In genomic region chr12:65798903-65799302, GRCh38 we compare ENCODE assay signal across 23 cellular contexts. TPM values are rescaled to one million over a fixed set of nuclear protein-coding genes. Genes with fewer than 3 reads are reported as not detected.
A peak's percentile ranks its signal among the peaks of the same experiment; 100 is the strongest.
DNase-seq lines count a peak whose midpoint lies in the region; ATAC-seq, FAIRE-seq and TF ChIP-seq lines count a peak whose summit lies in the region.
"Had no signal": no experiment of that assay in that cellular context is flagged by ENCODE, and none has a peak within 500 bp of the region (broad histone marks: within the 10 kb centered on the region; RNA-seq: fewer than 3 reads in every experiment).

No MANE protein-coding gene starts in this region.

- DNase-seq in H9 (peak; percentile 63), H1 (ENCODE audit: low read depth in 1 of 2, low spot score in 2 of 2) (no peak), mesendoderm (peak; percentile 32), NCI-H2029 treated with DMSO at 0.1 percent for 48 hours (lab: John Stamatoyannopoulos, UW) (no peak), H4 (ENCODE audit: low spot score) (no peak)
- DNase-seq: CD4-positive, CD25-positive, alpha-beta regulatory T cell; DMS153; DND-41; Kasumi-1; MV-4-11; NCI-H1105; NCI-H1436 treated with DMSO at 0.1 percent for 48 hours; NCI-H187 treated with DMSO at 0.1 percent for 48 hours; NCI-H2227 treated with DMSO at 0.1 percent for 48 hours; NCI-H748 treated with DMSO at 0.1 percent for 48 hours; NK-92 treated with Interleukin-12 subunit alpha and Interleukin-12 subunit beta, amount 100 ng/mL, for 24 hours; PC-3; T-helper 1 cell had no signal

- POLR2A ChIA-PET in H1 (lab: Charles Lee; ENCODE audit: partially characterized antibody) = interaction anchor here (1.2 kb wide), 1 partner anchor 19 kb away, joined by 3 read pairs; no protein-coding TSS in a partner anchor

- H3K9me3 Mint-ChIP-seq in H9 = no peaks in the 10 kb centered on the region

- TF ChIP-seq EP300 in H1 (IDR thresholded peaks at IDR 0.05; ENCODE audit: borderline replicate concordance in 1 of 2, low read depth in 2 of 2, low read length in 2 of 2) = no peak

- H2BK15ac ChIP-seq in H9 (ENCODE audit: low read depth, low read length) (no peak overlapping the region), H1 (ENCODE audit: low read length) (no peak overlapping the region), mesendoderm (replicated peaks; ENCODE audit: low read depth) (no peak overlapping the region)

- CTCF ChIA-PET in H1 (lab: Charles Lee; ENCODE audit: partially characterized antibody) = no interaction called here

- no peak for ATAC-seq in HG03045 (IDR thresholded peaks at IDR 0.05; ENCODE audit: unreplicated experiment)
- ATAC-seq: HCT116, PC-3, Right ventricle myocardium inferior had no signal

- H3K4me1 ChIP-seq in BLaER1 treated with 17β-estradiol and CSF1 and Interleukin-3, amounts not matched to agents 10 nM and 100 nM = peaks cover 0 to 20% (median 4%) of the 10 kb centered on the region in 10 experiments; a peak in 8 of 20 replicates
- H3K4me1 ChIP-seq in H9 (ENCODE audit: insufficient read depth, low read length) (peaks cover 10% of the 10 kb centered on the region), H1 (replicated peaks in 1 of 4; ENCODE audit: control insufficient read depth in 3 of 4, insufficient read depth in 4 of 4, low read length in 3 of 4) (peaks cover 6 to 9% (median 7%) of the 10 kb centered on the region in 4 experiments), mesendoderm (ENCODE audit: control insufficient read depth, low read depth, low read length) (peaks cover 5% of the 10 kb centered on the region)

- H2AK5ac ChIP-seq in H9 (ENCODE audit: insufficient read length, low read length) (no peak overlapping the region), H1 (ENCODE audit: low read depth, low read length) (no peak overlapping the region), mesendoderm (ENCODE audit: low read length) (no peak overlapping the region)

- H2BK120ac ChIP-seq in H9 (ENCODE audit: low read depth, low read length, poor library complexity, severe bottlenecking) = no peak overlapping the region
- H2BK120ac ChIP-seq in H1 (replicated peaks; ENCODE audit: low read depth, low read length) = no peak overlapping the region
- no peak overlapping the region for H2BK120ac ChIP-seq in mesendoderm (ENCODE audit: low read depth, low read length)

- H3K9me3 ChIP-seq in BLaER1 treated with 17β-estradiol and CSF1 and Interleukin-3, amounts not matched to agents 10 nM and 100 nM (replicated peaks in 1 of 11) = no peaks in the 10 kb centered on the region
- H3K9me3 ChIP-seq in H9 (ENCODE audit: control insufficient read depth, low read depth, low read length) (no peaks in the 10 kb centered on the region), H1 (ENCODE audit: insufficient read depth in 2 of 2, low read depth in 1 of 2, low read length in 1 of 2) (no peaks in the 10 kb centered on the region; a peak in 1 of 4 replicates)

- no peak overlapping the region for H3K4me3 Mint-ChIP-seq in H9
- H3K4me3 Mint-ChIP-seq: CD4-positive, CD25-positive, alpha-beta regulatory T cell had no signal

- H4K91ac ChIP-seq in H9 (ENCODE audit: insufficient read length, low read depth, low read length) = no peak overlapping the region
- no peak overlapping the region for H4K91ac ChIP-seq in H1 (replicated peaks; ENCODE audit: insufficient read length, low read length)

- no peak overlapping the region for H3K18ac ChIP-seq in H9 (ENCODE audit: insufficient read length, low read depth, low read length)
- no peak overlapping the region for H3K18ac ChIP-seq in H1 (ENCODE audit: extremely low read depth, low read length)
- H3K18ac ChIP-seq in mesendoderm (ENCODE audit: low read length) = no peak overlapping the region

- H4K5ac ChIP-seq in H9 (ENCODE audit: insufficient read length, low read depth, low read length) (no peak overlapping the region), H1 (ENCODE audit: insufficient read length, low read depth, low read length) (no peak overlapping the region), mesendoderm (ENCODE audit: low read length) (no peak overlapping the region)

- peak overlapping the region in 7 of 11 experiments; percentile 5 to 54 (median 40); a peak in 9 of 22 replicates for H3K4me2 ChIP-seq in BLaER1 treated with 17β-estradiol and CSF1 and Interleukin-3, amounts not matched to agents 10 nM and 100 nM
- no peak overlapping the region for H3K4me2 ChIP-seq in H9 (ENCODE audit: insufficient read depth, insufficient read length, low read length)
- 0 out of 4 replicates have a peak overlapping the region, but pooled peaks of 1 of the 2 experiments have one; percentile 4 for H3K4me2 ChIP-seq in H1 (ENCODE audit: insufficient read depth in 1 of 2, low read depth in 2 of 2, low read length in 2 of 2)
- H3K4me2 ChIP-seq in mesendoderm (ENCODE audit: low read length) = no peak overlapping the region

- H3K27ac Mint-ChIP-seq in H9 = peak overlapping the region in 1 of 3 experiments; percentile 73; a peak in 2 of 7 replicates
- H3K27ac Mint-ChIP-seq: CD4-positive, CD25-positive, alpha-beta regulatory T cell had no signal

- H3K23ac ChIP-seq in H9 (ENCODE audit: insufficient read length, low read depth, low read length) (no peak overlapping the region), H1 (ENCODE audit: insufficient read length) (no peak overlapping the region), mesendoderm (ENCODE audit: low read length) (no peak overlapping the region)

- H4K8ac ChIP-seq in H9 (replicated peaks; ENCODE audit: insufficient read length, low read depth, low read length) = no peak overlapping the region
- no peak overlapping the region for H4K8ac ChIP-seq in H1 (ENCODE audit: extremely low read depth, insufficient read depth, low read length)
- no peak overlapping the region for H4K8ac ChIP-seq in mesendoderm (ENCODE audit: low read depth, low read length)

- no peaks in the 10 kb centered on the region for H3K27me3 ChIP-seq in BLaER1 treated with 17β-estradiol and CSF1 and Interleukin-3, amounts not matched to agents 10 nM and 100 nM
- H3K27me3 ChIP-seq in H9 (ENCODE audit: insufficient read depth, low read length) = no peaks in the 10 kb centered on the region
- H3K27me3 ChIP-seq in H1 (replicated peaks in 1 of 4; ENCODE audit: control insufficient read depth in 3 of 4, extremely low read depth in 1 of 4, insufficient read depth in 3 of 4, low read length in 3 of 4) = no peaks in the 10 kb centered on the region
- no peaks in the 10 kb centered on the region for H3K27me3 ChIP-seq in mesendoderm (ENCODE audit: insufficient read depth, low read length, poor library complexity)

- H3K23me2 ChIP-seq in H9 (ENCODE audit: insufficient read length, low read depth, low read length, poor library complexity, severe bottlenecking) = no peaks in the 10 kb centered on the region
- H3K23me2 ChIP-seq in H1 (ENCODE audit: low read depth, low read length) = no peaks in the 10 kb centered on the region; the same call in 1 of the 2 replicates

- H3K79me2 ChIP-seq in H9 (ENCODE audit: insufficient read depth, low read length) (no peaks in the 10 kb centered on the region), H1 (ENCODE audit: control insufficient read depth in 1 of 2, insufficient read depth in 2 of 2, low read length in 2 of 2) (no peaks in the 10 kb centered on the region), mesendoderm (ENCODE audit: control insufficient read depth, insufficient read depth, low read length) (no peaks in the 10 kb centered on the region)

- H2AFZ ChIP-seq in H9 (ENCODE audit: low read length) (no peak overlapping the region), H1 (ENCODE audit: low read length) (0 out of 2 replicates have a peak overlapping the region, but pooled peaks have one; percentile 3)

- no peak overlapping the region for H3K4me3 ChIP-seq in BLaER1 treated with 17β-estradiol and CSF1 and Interleukin-3, amounts not matched to agents 10 nM and 100 nM
- no peak overlapping the region for H3K4me3 ChIP-seq in H1 (ENCODE audit: extremely low read depth in 1 of 4, insufficient read depth in 2 of 4, low read depth in 3 of 4, low read length in 4 of 4)
- no peak overlapping the region for H3K4me3 ChIP-seq in mesendoderm (ENCODE audit: low read length)

- H3K14ac ChIP-seq in H9 (ENCODE audit: insufficient read depth, low read length) = no peak overlapping the region
- H3K14ac ChIP-seq in H1 (ENCODE audit: insufficient read length) = no peak overlapping the region

- peaks cover 25 to 27% of the 10 kb centered on the region in 2 experiments for H3K4me1 Mint-ChIP-seq in H9
- H3K4me1 Mint-ChIP-seq: CD4-positive, CD25-positive, alpha-beta regulatory T cell had no signal

- TF ChIP-seq CTCF in H9 (conservative IDR thresholded peaks at IDR 0.05) = no peak
- TF ChIP-seq CTCF in H1 (IDR thresholded peaks at IDR 0.05; ENCODE audit: control extremely low read depth in 1 of 3, insufficient read depth in 1 of 3, low read depth in 1 of 3, low read length in 3 of 3) = no peak

- H3K56ac ChIP-seq in H9 (ENCODE audit: insufficient read length, low read depth, low read length) = no peak overlapping the region
- no peak overlapping the region for H3K56ac ChIP-seq in H1 (replicated peaks; ENCODE audit: insufficient read length, low read depth, low read length)
- H3K56ac ChIP-seq in mesendoderm (ENCODE audit: low read length) = no peak overlapping the region

- no peaks in the 10 kb centered on the region for H4K20me1 ChIP-seq in BLaER1 treated with 17β-estradiol and CSF1 and Interleukin-3, amounts not matched to agents 10 nM and 100 nM
- H4K20me1 ChIP-seq in H9 (ENCODE audit: control insufficient read depth, insufficient read depth, insufficient read length) (no peaks in the 10 kb centered on the region), H1 (replicated peaks in 1 of 2; ENCODE audit: control insufficient read depth in 1 of 2, insufficient read depth in 2 of 2, low read length in 2 of 2) (no peaks in the 10 kb centered on the region)

- H3T11ph ChIP-seq in H9 (ENCODE audit: low read length) = no peak overlapping the region

- H2BK20ac ChIP-seq in H9 (ENCODE audit: low read depth, low read length, poor library complexity, severe bottlenecking) (no peak overlapping the region), H1 (ENCODE audit: low read length) (no peak overlapping the region)

- H3K36me3 ChIP-seq in BLaER1 treated with 17β-estradiol and CSF1 and Interleukin-3, amounts not matched to agents 10 nM and 100 nM = no peaks in the 10 kb centered on the region
- H3K36me3 ChIP-seq in H1 (ENCODE audit: control insufficient read depth in 2 of 4, insufficient read depth in 4 of 4, low read length in 3 of 4) (no peaks in the 10 kb centered on the region), mesendoderm (ENCODE audit: control insufficient read depth, insufficient read depth, low read length) (no peaks in the 10 kb centered on the region)

- H2BK5ac ChIP-seq in H9 (ENCODE audit: insufficient read length, low read length) (no peak overlapping the region), H1 (ENCODE audit: low read depth, low read length) (no peak overlapping the region), mesendoderm (ENCODE audit: low read length) (no peak overlapping the region)

- no peak overlapping the region for H3K9ac ChIP-seq in BLaER1 treated with 17β-estradiol and CSF1 and Interleukin-3, amounts not matched to agents 10 nM and 100 nM
- H3K9ac ChIP-seq in H9 (ENCODE audit: extremely low read depth, insufficient read length, low read length) (no peak overlapping the region), H1 (replicated peaks in 1 of 4; ENCODE audit: extremely low read depth in 1 of 4, low read depth in 3 of 4, low read length in 3 of 4) (no peak overlapping the region), mesendoderm (ENCODE audit: low read length) (no peak overlapping the region)

- H3K79me1 ChIP-seq in H9 (ENCODE audit: insufficient read depth, low read depth, low read length, poor library complexity, severe bottlenecking) = no peaks in the 10 kb centered on the region
- H3K79me1 ChIP-seq in H1 (ENCODE audit: low read depth, low read length) = no peaks in the 10 kb centered on the region
- H3K79me1 ChIP-seq in mesendoderm (ENCODE audit: low read length) = no peaks in the 10 kb centered on the region

- H3K4ac ChIP-seq in H9 (ENCODE audit: low read depth, low read length) (no peak overlapping the region), H1 (replicated peaks; ENCODE audit: insufficient read length, low read depth, low read length) (no peak overlapping the region), mesendoderm (ENCODE audit: low read depth, low read length) (no peak overlapping the region)

- H2BK12ac ChIP-seq in H9 (ENCODE audit: insufficient read length, low read depth, low read length) = no peak overlapping the region
- no peak overlapping the region for H2BK12ac ChIP-seq in H1 (ENCODE audit: low read depth, low read length)

- no peaks in the 10 kb centered on the region for H3K27me3 Mint-ChIP-seq in H9 (ENCODE audit: low read depth)

- no peaks in the 10 kb centered on the region for H3K36me3 Mint-ChIP-seq in H9 (ENCODE audit: insufficient read depth in 1 of 3, low read depth in 3 of 3)
- H3K36me3 Mint-ChIP-seq: CD4-positive, CD25-positive, alpha-beta regulatory T cell had no signal

- peak; percentile 28 for FAIRE-seq in H1 (lab: Jason Lieb, UNC)

- TF ChIP-seq RAD21 in H1 (IDR thresholded peaks at IDR 0.05 in 1 of 2, conservative IDR thresholded peaks at IDR 0.05 in 1 of 2; ENCODE audit: low read depth in 2 of 2, low read length in 2 of 2) = no peak

- H3K27ac ChIP-seq in BLaER1 treated with 17β-estradiol and CSF1 and Interleukin-3, amounts not matched to agents 10 nM and 100 nM = no peak overlapping the region
- H3K27ac ChIP-seq in H9 (ENCODE audit: insufficient read length, low read depth, low read length) (no peak overlapping the region), H1 (ENCODE audit: low read depth, low read length) (no peak overlapping the region), mesendoderm (ENCODE audit: low read depth, low read length) (no peak overlapping the region)

- TF ChIP-seq POLR2A in H1 (IDR thresholded peaks at IDR 0.05; ENCODE audit: control extremely low read depth in 1 of 2, low read depth in 2 of 2, low read length in 2 of 2) = no peak

- no CpG with 5 or more reads among the region's 2 CpGs for WGBS in H9 (ENCODE audit: extremely low coverage, insufficient read length, low lambda C conversion rate)
- WGBS in H1 (ENCODE audit: extremely low coverage in 1 of 2, insufficient coverage in 1 of 2, insufficient read length in 1 of 2, insufficient replicate concordance in 2 of 2, low coverage in 1 of 2, low lambda C conversion rate in 2 of 2, missing lambda C conversion rate in 1 of 2), 2 experiments = 47% methylated on average over 2 of the region's 2 CpGs; no CpG with 5 or more reads in 1 of the 2 experiments
- WGBS in mesendoderm (ENCODE audit: extremely low coverage, insufficient coverage, low lambda C conversion rate) = no CpG with 5 or more reads among the region's 2 CpGs

RNA-seq across cellular contexts. Expression of gene HMGA2, which starts 25.4 kb away (rescaled TPM):
- total RNA-seq in H9 (2021) = 58.2 and 59.9 TPM in 2 replicates
- 103 and 104 TPM in 2 replicates for total RNA-seq in H1 (2021; fragmentation: NEBNext Ultra II Directional; extraction: Animal tissue kit (Norgen Biotek cat#: 25700))
- polyA plus RNA-seq in H1 (2011; rRNA removed) = 46.0 and 50.7 TPM in 2 replicates
- polyA plus RNA-seq in H1 (2011; cell fraction: cytosol; rRNA removed) = 45.4 TPM
- 77.0 TPM for polyA plus RNA-seq in H1 (2011; cell fraction: nucleus; rRNA removed)
- 35.0 to 68.1 TPM (median 44.6 TPM) in 4 replicates for polyA plus RNA-seq in H1 (2012, experiment 1 of 2)
- polyA plus RNA-seq in H1 (2012, experiment 2 of 2) = 13.2 TPM
- polyA plus RNA-seq in H1 (2013, experiment 1 of 2) = 89.7 TPM
- 80.7 TPM for polyA plus RNA-seq in H1 (2013, experiment 2 of 2)
- polyA minus RNA-seq in H1 (2011; rRNA and poly(A)+ RNA removed) = 38.8 and 46.1 TPM in 2 replicates
- polyA minus RNA-seq in H1 (2011; cell fraction: cytosol; rRNA and poly(A)+ RNA removed) = 64.0 TPM
- polyA minus RNA-seq in H1 (2011; cell fraction: nucleus; rRNA and poly(A)+ RNA removed) = 103 TPM
- 80.1 TPM for polyA plus RNA-seq in mesendoderm (2013, experiment 1 of 2)
- polyA plus RNA-seq in mesendoderm (2013, experiment 2 of 2) = 82.1 TPM
- total RNA-seq in H4 (2014; rRNA removed; shearing (Covaris generic)) = 0.80 and 4.7 TPM in 2 replicates
- total RNA-seq: NCI-H460, Right ventricle myocardium inferior had no signal
- polyA plus RNA-seq: CD4-positive, CD25-positive, alpha-beta regulatory T cell had no signal

Comparison
In these comparisons a context has a peak if more than half of its experiments do, and no peak if none do; other contexts are left out.
1. H3K4me2 ChIP-seq: peak in BLaER1 treated with 17β-estradiol and CSF1 and Interleukin-3, amounts not matched to agents 10 nM and 100 nM (7 of 11); none in H9 (single experiment) and mesendoderm (single experiment).
2. DNase-seq: peak in H9 (single experiment) and mesendoderm (single experiment); none in H1 (0 of 2), NCI-H2029 treated with DMSO at 0.1 percent for 48 hours (single experiment) and H4 (single experiment).
3. RNA of gene HMGA2, which starts 25.4 kb away (total RNA-seq): 103 to 104 TPM in H1 and 58.2 to 59.9 TPM in H9; 0.80 to 4.7 TPM in H4; every median in the first group is over 10 times any median in the second.